ENCODE assay signal across 8 cellular contexts in the genomic region with DNA sequence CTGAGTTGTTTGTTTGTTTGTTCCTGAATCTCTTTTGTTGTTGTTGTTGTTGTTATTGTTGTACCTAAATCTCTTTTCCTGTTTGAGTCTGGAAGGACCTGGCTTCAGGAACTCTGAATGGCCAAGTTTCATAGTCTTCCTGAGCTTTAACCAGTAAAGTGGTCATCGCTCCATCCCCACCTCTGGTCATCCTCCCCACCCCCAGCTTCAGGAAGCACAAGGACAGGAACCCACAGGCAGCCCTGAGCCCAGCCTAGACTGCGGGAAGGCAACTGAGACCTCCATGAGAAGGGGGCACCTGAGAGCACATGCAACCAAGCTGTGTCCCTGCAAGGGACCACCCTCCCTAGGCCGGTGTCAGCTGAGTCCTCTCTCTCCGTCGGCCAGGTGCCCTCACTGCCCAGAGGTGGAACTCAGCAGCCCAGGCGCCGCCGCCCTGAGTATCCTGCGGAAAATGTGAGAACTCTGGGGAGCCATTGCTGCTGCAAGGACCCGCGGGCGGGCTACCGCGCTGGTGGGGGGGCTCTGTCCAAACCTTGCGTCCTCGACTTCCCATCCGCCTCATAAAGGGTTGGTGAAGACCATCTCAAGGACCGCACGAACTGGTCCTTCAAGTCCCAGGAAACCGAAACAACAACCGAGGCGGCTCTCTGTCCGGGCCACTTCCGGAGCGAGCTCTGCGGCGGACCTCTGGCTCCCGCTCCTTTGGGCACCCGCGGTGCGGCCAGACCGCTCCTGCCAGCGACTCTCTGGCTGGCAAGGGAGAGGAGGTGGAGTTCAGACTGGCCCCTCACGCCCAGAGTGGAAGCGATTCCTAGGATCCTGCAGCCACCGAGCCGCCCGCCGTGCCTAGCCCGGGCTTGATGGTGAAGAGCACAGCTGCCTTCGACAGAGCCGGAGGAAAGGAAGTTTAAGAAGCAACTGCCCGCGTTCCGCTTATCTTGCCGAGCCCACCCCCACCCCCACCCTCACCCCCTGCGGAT. TPM values are rescaled to one million over a fixed set of nuclear protein-coding genes. Genes with fewer than 3 reads are reported as not detected.
DNase-seq lines count a peak whose midpoint lies in the region; ATAC-seq and TF ChIP-seq lines count a peak whose summit lies in the region.

No MANE protein-coding gene starts in this region.

- intact Hi-C loops in esophagus muscularis mucosa (cut with DNase I) = no loop called here

- peak overlapping the region; percentile 38 for H3K4me3 ChIP-seq in BJ (ENCODE audit: low read depth, low read length)
- peak overlapping the region; percentile 56 for H3K4me3 ChIP-seq in NB4 (ENCODE audit: low read depth, low read length)
- peak overlapping the region; percentile 52 to 67 (median 55) for H3K4me3 ChIP-seq in esophagus muscularis mucosa

- peak overlapping the region; percentile 62 for H3K4me3 Mint-ChIP-seq in nephron progenitor cell

- no peaks in the 10 kb centered on the region for H3K36me3 ChIP-seq in BJ (ENCODE audit: control insufficient read depth, insufficient read depth, low read length)
- no peaks in the 10 kb centered on the region for H3K36me3 ChIP-seq in esophagus muscularis mucosa

- TF ChIP-seq POLR2A in NB4 (IDR thresholded peaks at IDR 0.05; ENCODE audit: extremely low read depth, insufficient read length) = peak; percentile 44
- no peak for TF ChIP-seq POLR2A in esophagus muscularis mucosa (IDR thresholded peaks at IDR 0.05; ENCODE audit: low read depth)

- DNase-seq in BJ (ENCODE audit: low read depth) (no peak), NB4 (ENCODE audit: low read depth) (peak; percentile 83), esophagus muscularis mucosa (ENCODE audit: extremely low spot score) (no peak), nephron progenitor cell (peak; percentile 37), SW480 (ENCODE audit: low spot score) (no peak), SHP77 treated with DMSO at 0.1 percent for 48 hours (lab: John Stamatoyannopoulos, UW) (no peak)

- ATAC-seq in GM21619 (IDR thresholded peaks at IDR 0.05; ENCODE audit: unreplicated experiment) (no peak), GM19324 (IDR thresholded peaks at IDR 0.05; ENCODE audit: low FRiP score, unreplicated experiment) (no peak)

- H3K9me3 ChIP-seq in esophagus muscularis mucosa = peaks cover 0 to 9% (median 0%) of the 10 kb centered on the region in 4 donors

- CTCF ChIA-PET in BJ (lab: Yijun Ruan, JAX) = no interaction called here

- no peak for TF ChIP-seq EP300 in esophagus muscularis mucosa (IDR thresholded peaks at IDR 0.05)

- H3K27me3 ChIP-seq in BJ (ENCODE audit: control insufficient read depth, insufficient read depth, low read length) (peaks cover 66% of the 10 kb centered on the region), esophagus muscularis mucosa (peaks cover 32 to 98% (median 91%) of the 10 kb centered on the region in 4 donors)

- WGBS in esophagus muscularis mucosa = 4% methylated on average over 8 of the region's 47 CpGs

- H3K36me3 Mint-ChIP-seq in nephron progenitor cell (ENCODE audit: low read depth) = no peaks in the 10 kb centered on the region

- no peak for TF ChIP-seq CTCF in BJ (IDR thresholded peaks at IDR 0.05; ENCODE audit: insufficient read depth, low read depth, low read length)
- TF ChIP-seq CTCF in NB4 (IDR thresholded peaks at IDR 0.05; ENCODE audit: low read depth, low read length) = no peak
- no peak for TF ChIP-seq CTCF in esophagus muscularis mucosa (IDR thresholded peaks at IDR 0.05)
- no peak for TF ChIP-seq CTCF in nephron progenitor cell (IDR thresholded peaks at IDR 0.05)

- H3K27ac ChIP-seq in esophagus muscularis mucosa (replicated peaks in 1 of 4) = no peak overlapping the region

- POLR2A ChIA-PET in BJ (lab: Charles Lee) = no interaction called here

- H3K4me1 Mint-ChIP-seq in nephron progenitor cell = peaks cover 46% of the 10 kb centered on the region

- H3K9me3 Mint-ChIP-seq in nephron progenitor cell = peaks cover 17% of the 10 kb centered on the region

- H3K27me3 Mint-ChIP-seq in nephron progenitor cell (ENCODE audit: low read depth, poor library complexity) = peaks cover 95% of the 10 kb centered on the region

- peaks cover 47 to 79% (median 74%) of the 10 kb centered on the region in 4 donors for H3K4me1 ChIP-seq in esophagus muscularis mucosa

- H3K27ac Mint-ChIP-seq in nephron progenitor cell = no peak overlapping the region

RNA-seq across cellular contexts. Expression of gene BARX1, which starts 4.2 kb away (rescaled TPM):
- not detected in 2 replicates for polyA plus RNA-seq in BJ (2011; rRNA removed)
- not detected in 2 replicates for polyA minus RNA-seq in BJ (2011; rRNA and poly(A)+ RNA removed)
- total RNA-seq in esophagus muscularis mucosa = under 1 TPM in 1 of 4 donors, not detected in 3; 0.42 TPM

Comparison
In these comparisons a context has a peak if more than half of its experiments do, and no peak if none do; other contexts are left out.
1. DNase-seq: peak in NB4 (single experiment) and nephron progenitor cell (single experiment); none in BJ (single experiment), esophagus muscularis mucosa (single experiment), SW480 (single experiment) and SHP77 treated with DMSO at 0.1 percent for 48 hours (single experiment).
2. Peak in every context shown above with its lines, with median percentiles within 50 percentile points of each other: H3K4me3 ChIP-seq.